ENCODE assay signal across 11 cellular contexts in genomic region chr6:33785766-33786165, GRCh38. TPM values are rescaled to one million over a fixed set of nuclear protein-coding genes. Genes with fewer than 3 reads are reported as not detected.
DNase-seq lines count a peak whose midpoint lies in the region; ATAC-seq and TF ChIP-seq lines count a peak whose summit lies in the region.
"Had no signal": no experiment of that assay in that cellular context is flagged by ENCODE, and none has a peak within 500 bp of the region (broad histone marks: within the 10 kb centered on the region; RNA-seq: fewer than 3 reads in every experiment).

No MANE protein-coding gene starts in this region.

- H3K9me3 ChIP-seq in heart left ventricle: no peaks in the 10 kb centered on the region
- H3K9me3 ChIP-seq in subcutaneous abdominal adipose tissue (ENCODE audit: control insufficient read depth in 5 of 5, low read length in 5 of 5): no peaks in the 10 kb centered on the region

- TF ChIP-seq CTCF in heart left ventricle (IDR thresholded peaks at IDR 0.05) (no peak), foreskin fibroblast (IDR thresholded peaks at IDR 0.05; ENCODE audit: low read depth, low read length) (no peak)

- peak overlapping the region in 4 of 5 donors; percentile 22 to 77 (median 62) for H3K9ac ChIP-seq in subcutaneous abdominal adipose tissue (ENCODE audit: low read length in 5 of 5)

- H3K4me3 Mint-ChIP-seq in T-cell: peak overlapping the region; percentile 90 to 94 (median 94)

- no peaks in the 10 kb centered on the region for H3K9me3 Mint-ChIP-seq in T-cell

- H3K27ac Mint-ChIP-seq in T-cell: peak overlapping the region; percentile 39 to 46

- no peaks in the 10 kb centered on the region for H3K27me3 ChIP-seq in heart left ventricle
- H3K27me3 ChIP-seq in subcutaneous abdominal adipose tissue (ENCODE audit: control insufficient read depth in 5 of 5, insufficient read depth in 4 of 5, low read length in 5 of 5): no peaks in the 10 kb centered on the region

- intact Hi-C loops in heart left ventricle (cut with DNase I) (no loop called here), Right ventricle myocardium superior (cut with DNase I) (no loop called here)

- no peak for TF ChIP-seq POLR2A in heart left ventricle (IDR thresholded peaks at IDR 0.05)

- H3K36me3 Mint-ChIP-seq in T-cell: peaks cover 42% of the 10 kb centered on the region

- 54 to 67% (median 56%) methylated on average over 3 of the region's 3 CpGs for WGBS in heart left ventricle, 4 donors

- no peak for ATAC-seq in heart left ventricle
- no peak for ATAC-seq in Right ventricle myocardium superior (ENCODE audit: poor library complexity)
- ATAC-seq in T-cell (replicated peaks in 1 of 4): no peak
- no peak for ATAC-seq in HG02571 (IDR thresholded peaks at IDR 0.05; ENCODE audit: unreplicated experiment)
- ATAC-seq: HCT116 had no signal

- POLR2A ChIA-PET in T-cell (lab: Charles Lee): interaction anchor here in 1 of 2 donors (0.5 to 0.7 kb wide), 2 partner anchors 8 to 847 kb away, joined by 3 to 4 read pairs; no protein-coding TSS in a partner anchor

- DNase-seq in heart left ventricle: no peak
- no peak for DNase-seq in Right ventricle myocardium superior
- no peak for DNase-seq in T-cell
- peak; percentile 59 to 74 for DNase-seq in foreskin fibroblast
- DNase-seq in KG1 (lab: John Stamatoyannopoulos, UW): no peak
- no peak for DNase-seq in putamen (ENCODE audit: low spot score)
- DNase-seq: COR-L47 had no signal

- H3K4me3 ChIP-seq in heart left ventricle (no peak overlapping the region), foreskin fibroblast (ENCODE audit: low read depth in 1 of 2, low read length in 2 of 2) (no peak overlapping the region), subcutaneous abdominal adipose tissue (ENCODE audit: low read depth in 1 of 5, low read length in 5 of 5) (no peak overlapping the region)

- H3K36me3 ChIP-seq in heart left ventricle (peaks cover 0 to 67% (median 46%) of the 10 kb centered on the region in 9 donors), subcutaneous abdominal adipose tissue (ENCODE audit: control insufficient read depth in 5 of 5, insufficient read depth in 5 of 5, low read length in 5 of 5) (peaks cover 0 to 44% (median 37%) of the 10 kb centered on the region in 5 donors)

- CTCF ChIA-PET in T-cell (lab: Charles Lee): interaction anchor here in 1 of 2 donors (1.1 kb wide), 1 partner anchor 75 kb away, joined by 3 read pairs; no protein-coding TSS in a partner anchor

- H3K4me1 Mint-ChIP-seq in T-cell: peaks cover 56 to 66% (median 62%) of the 10 kb centered on the region in 3 donors

- no peaks in the 10 kb centered on the region for H3K27me3 Mint-ChIP-seq in T-cell

- H3K4me1 ChIP-seq in heart left ventricle (peaks cover 8 to 70% (median 54%) of the 10 kb centered on the region in 12 donors), subcutaneous abdominal adipose tissue (ENCODE audit: control insufficient read depth in 5 of 5, insufficient read depth in 5 of 5, low read length in 5 of 5) (peaks cover 18 to 56% (median 50%) of the 10 kb centered on the region in 5 donors)

- H3K27ac ChIP-seq in heart left ventricle: peak overlapping the region in 10 of 12 donors; percentile 95 to 100 (median 98)
- H3K27ac ChIP-seq in subcutaneous abdominal adipose tissue (ENCODE audit: low read depth, low read length): peak overlapping the region; percentile 93

RNA-seq across cellular contexts. Expression of gene LEMD2, which starts 3.2 kb away (rescaled TPM):
- 10 to 100 TPM; 21.2 to 41.5 (median 25.7) TPM for total RNA-seq in heart left ventricle
- polyA plus RNA-seq in heart left ventricle: 10 to 100 TPM; 29.9 to 51.3 TPM
- 19.1 TPM for total RNA-seq in Right ventricle myocardium superior
- 100 to 1,000 TPM; 115 to 125 (median 118) TPM for total RNA-seq in T-cell

RNA-seq across cellular contexts. Expression of gene MLN, which starts 18.0 kb away (rescaled TPM):
- total RNA-seq in heart left ventricle (not detected), Right ventricle myocardium superior (not detected), T-cell (not detected)
- polyA plus RNA-seq in heart left ventricle: not detected
- total RNA-seq: frontal cortex had no signal

RNA-seq across cellular contexts. Expression of gene IP6K3, which starts 39.1 kb away (rescaled TPM):
- total RNA-seq in heart left ventricle: 10 to 100 TPM; 11.7 to 72.4 (median 30.8) TPM
- polyA plus RNA-seq in heart left ventricle: 10 to 100 TPM; 16.9 to 59.2 TPM
- 44.2 TPM for total RNA-seq in Right ventricle myocardium superior
- total RNA-seq in T-cell: not detected
- total RNA-seq: frontal cortex had no signal

Comparison
In these comparisons a context has a peak if more than half of its experiments do, and no peak if none do; other contexts are left out.
1. DNase-seq: peak in foreskin fibroblast (2 of 2); none in heart left ventricle (0 of 5), Right ventricle myocardium superior (single experiment), T-cell (0 of 34), KG1 (single experiment) and putamen (single experiment).
2. RNA of gene IP6K3, which starts 39.1 kb away (total RNA-seq): 44.2 TPM in Right ventricle myocardium superior (single experiment) and 11.7 to 72.4 TPM in heart left ventricle; not detected in T-cell; every median in the first group is over 10 times any median in the second.